8 cellular contexts compared by ENCODE assay signal in the genomic region with DNA sequence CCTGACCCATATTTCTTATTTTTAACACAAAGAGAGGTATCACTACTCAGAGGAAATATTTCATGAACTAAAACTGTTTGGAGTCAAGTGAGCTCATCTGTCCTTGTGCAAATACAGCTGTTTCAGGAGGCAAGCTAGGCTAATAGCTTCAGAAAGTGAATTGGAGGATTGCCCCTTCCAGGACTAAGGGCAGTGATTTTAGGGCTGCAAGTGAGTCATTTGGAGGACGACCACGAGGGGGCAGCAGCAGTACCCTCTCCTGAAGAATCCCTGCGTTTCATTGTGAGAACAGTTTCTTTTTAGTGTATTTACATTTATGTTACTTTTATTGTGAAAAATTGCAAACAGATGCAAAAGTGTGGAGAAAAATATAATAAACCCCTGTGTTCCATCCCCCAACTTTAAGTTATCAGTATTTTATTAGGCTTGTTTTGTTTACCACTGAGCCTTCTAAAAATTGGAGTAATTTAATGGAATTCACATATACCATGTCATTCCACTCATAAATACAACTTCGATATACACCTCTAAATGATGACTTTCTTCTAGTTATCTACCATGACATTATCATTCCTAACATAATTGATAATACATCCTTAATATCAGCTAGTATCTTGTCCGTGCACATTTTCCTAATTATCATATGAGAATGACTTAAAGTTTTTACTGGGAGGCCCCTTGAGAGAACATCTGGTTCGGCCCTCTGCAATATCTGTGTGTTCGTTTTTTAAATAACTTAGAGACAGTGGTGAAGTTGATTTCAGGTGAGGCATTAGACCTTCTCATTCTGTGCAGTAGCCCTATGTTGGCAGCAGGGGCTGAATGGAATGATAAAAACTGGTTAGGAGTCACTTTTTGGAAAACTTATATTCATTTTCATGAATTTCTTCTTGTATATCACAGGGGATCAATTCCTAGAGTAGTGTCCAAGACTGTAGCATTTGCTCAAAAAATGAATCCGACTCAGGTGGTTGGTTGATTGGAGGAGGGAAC. TPM values are rescaled to one million over a fixed set of nuclear protein-coding genes. Genes with fewer than 3 reads are reported as not detected.
DNase-seq lines count a peak whose midpoint lies in the region; ATAC-seq and TF ChIP-seq lines count a peak whose summit lies in the region.

No MANE protein-coding gene starts in this region.

- DNase-seq in AG04450 (ENCODE audit: low read depth, low spot score) (peak; percentile 82), GM20000 (ENCODE audit: low spot score) (peak; percentile 83), NCI-H2171 (lab: John Stamatoyannopoulos, UW) (peak; percentile 98), cerebellum (ENCODE audit: low spot score) (peak; percentile 80), left colon (peak; percentile 43 to 88)
- DNase-seq in activated CD4-positive, alpha-beta T cell treated with anti-CD3 and anti-CD28 coated beads for 1 hour: peak; percentile 72
- DNase-seq in stimulated activated CD4-positive, alpha-beta T cell treated with anti-CD3 and anti-CD28 coated beads, Interleukin-4, amount 100 ng/mL, for 1 hour: peak; percentile 84

- no peaks in the 10 kb centered on the region for H3K27me3 ChIP-seq in AG04450 (ENCODE audit: control insufficient read depth, insufficient read depth, low read length)

- ATAC-seq in left colon (peak; percentile 68), HG03342 (IDR thresholded peaks at IDR 0.05; ENCODE audit: unreplicated experiment) (no peak)

- no peaks in the 10 kb centered on the region for H3K9me3 ChIP-seq in AG04450 (ENCODE audit: control insufficient read depth, insufficient read depth, low read length)

- TF ChIP-seq CTCF in AG04450 (IDR thresholded peaks at IDR 0.05; ENCODE audit: low read depth, low read length): peak; percentile 94
- TF ChIP-seq CTCF in GM20000 (IDR thresholded peaks at IDR 0.05; ENCODE audit: extremely low read depth, missing control alignments): peak; percentile 73

- POLR2A ChIA-PET in AG04450 (lab: Yijun Ruan, JAX): no interaction called here

- H3K4me3 ChIP-seq in AG04450 (ENCODE audit: low read depth, low read length): no peak overlapping the region

- no peak overlapping the region for H3K27ac ChIP-seq in AG04450 (ENCODE audit: low read depth, low read length)

- CTCF ChIA-PET in AG04450 (lab: Charles Lee): interaction anchor here (0.6 to 5.4 kb wide), 36 partner anchors 8 to 370 kb away, joined by 3 to 113 read pairs (median 4); a partner anchor contains a TSS

- intact Hi-C loops in left colon (cut with DNase I, micrococcal nuclease): no loop called here

RNA-seq across cellular contexts. Expression of a gene that starts 13.7 kb away (rescaled TPM):
- polyA plus RNA-seq in AG04450 (2011; rRNA removed): 5.7 and 6.3 TPM in 2 replicates
- 10.3 and 12.4 TPM in 2 replicates for polyA minus RNA-seq in AG04450 (2011; rRNA and poly(A)+ RNA removed)
- 6.6 TPM for total RNA-seq in cerebellum
- 10 to 100 TPM; 10.7 to 13.3 TPM for total RNA-seq in left colon

RNA-seq across cellular contexts. Expression of a gene that starts 19.9 kb away (rescaled TPM):
- polyA plus RNA-seq in AG04450 (2011; rRNA removed): 0.52 and 0.71 TPM in 2 replicates
- 1.0 and 2.1 TPM in 2 replicates for polyA minus RNA-seq in AG04450 (2011; rRNA and poly(A)+ RNA removed)
- 1.8 TPM for total RNA-seq in cerebellum
- 1 to 10 TPM; 2.1 to 7.4 TPM for total RNA-seq in left colon

RNA-seq across cellular contexts. Expression of a gene that starts 35.8 kb away (rescaled TPM):
- 25.6 and 30.4 TPM in 2 replicates for polyA plus RNA-seq in AG04450 (2011; rRNA removed)
- 42.9 TPM in 2 replicates for polyA minus RNA-seq in AG04450 (2011; rRNA and poly(A)+ RNA removed)
- total RNA-seq in cerebellum (102 TPM), left colon (10 to 100 TPM; 41.1 to 43.8 TPM)
